ENCODE assay signal across 1 cellular context in genomic region chr6:159761873-159762680, GRCh38.
TF ChIP-seq lines count a peak whose summit lies in the region.

ACAT2 (plus strand) TSS chr6:159762045; CDS start chr6:159762088, 43 bp downstream.

TF ChIP-seq in HepG2, 621 proteins besides CTCF, POLR2A, EP300 and RAD21 (continued from another document and continues in another):
- 0 out of 2 replicates have a peak, but pooled peaks have one; percentile 14 for TF ChIP-seq ZBTB46 (CRISPR knock-in tag; IDR thresholded peaks at IDR 0.05; ENCODE audit: borderline replicate concordance)
- 0 out of 2 replicates have a peak, but pooled peaks have one; percentile 84 for TF ChIP-seq NAIF1 (CRISPR knock-in tag; IDR thresholded peaks at IDR 0.05; ENCODE audit: borderline replicate concordance)
- peak; percentile 75 for TF ChIP-seq UBTF (CRISPR knock-in tag; IDR thresholded peaks at IDR 0.05)
- peak; percentile 91 for TF ChIP-seq ZNF747 (CRISPR knock-in tag; IDR thresholded peaks at IDR 0.05; ENCODE audit: borderline replicate concordance)
- peak; percentile 99 for TF ChIP-seq KLF11 (CRISPR knock-in tag; IDR thresholded peaks at IDR 0.05)
- TF ChIP-seq DBP (CRISPR knock-in tag; IDR thresholded peaks at IDR 0.05; ENCODE audit: not compliant biosample characterization): peak; percentile 89
- TF ChIP-seq ZNF569 (CRISPR knock-in tag; IDR thresholded peaks at IDR 0.05; ENCODE audit: borderline replicate concordance): no peak
- TF ChIP-seq CREB3 (CRISPR knock-in tag; IDR thresholded peaks at IDR 0.05): peak; percentile 76; the same call in 1 of the 2 replicates
- no peak; the same call in 1 of the 2 replicates for TF ChIP-seq JUN (CRISPR knock-in tag; IDR thresholded peaks at IDR 0.05)
- peak; percentile 95; the same call in 1 of the 2 replicates for TF ChIP-seq GPN1 (CRISPR knock-in tag; IDR thresholded peaks at IDR 0.05; ENCODE audit: borderline replicate concordance)
- TF ChIP-seq ZNF318 (CRISPR knock-in tag; IDR thresholded peaks at IDR 0.05): 0 out of 2 replicates have a peak, but pooled peaks have one; percentile 78
- peak; percentile 29; the same call in 1 of the 2 replicates for TF ChIP-seq FOSL1 (CRISPR knock-in tag; IDR thresholded peaks at IDR 0.05; ENCODE audit: borderline replicate concordance)
- TF ChIP-seq MED8 (CRISPR knock-in tag; IDR thresholded peaks at IDR 0.05; ENCODE audit: insufficient replicate concordance): no peak
- peak; percentile 96; the same call in 1 of the 2 replicates for TF ChIP-seq PLSCR1 (CRISPR knock-in tag; IDR thresholded peaks at IDR 0.05; ENCODE audit: borderline replicate concordance)
- peak; percentile 89 for TF ChIP-seq DRAP1 (CRISPR knock-in tag; IDR thresholded peaks at IDR 0.05)
- TF ChIP-seq NRL (CRISPR knock-in tag; IDR thresholded peaks at IDR 0.05; ENCODE audit: borderline replicate concordance): peak; percentile 72; the same call in 1 of the 2 replicates
- TF ChIP-seq ZNF782 (CRISPR knock-in tag; IDR thresholded peaks at IDR 0.05; ENCODE audit: borderline replicate concordance): peak; percentile 51; the same call in 1 of the 2 replicates
- no peak for TF ChIP-seq NR2F6 (IDR thresholded peaks at IDR 0.05)
- TF ChIP-seq NR2F6 (CRISPR knock-in tag; IDR thresholded peaks at IDR 0.05): no peak
- TF ChIP-seq HNRNPLL (IDR thresholded peaks at IDR 0.05; ENCODE audit: low read depth, low read length, poor library complexity, severe bottlenecking): peak; percentile 98
- TF ChIP-seq PRDM15 (CRISPR knock-in tag; IDR thresholded peaks at IDR 0.05): peak; percentile 57; the same call in 1 of the 2 replicates
- peak; percentile 66 for TF ChIP-seq ELF3 (CRISPR knock-in tag; IDR thresholded peaks at IDR 0.05)
- peak; percentile 41; the same call in 1 of the 2 replicates for TF ChIP-seq IRF1 (CRISPR knock-in tag; IDR thresholded peaks at IDR 0.05; ENCODE audit: low read depth)
- no peak for TF ChIP-seq ZSCAN29 (CRISPR knock-in tag; conservative IDR thresholded peaks at IDR 0.05)
- peak; percentile 98 for TF ChIP-seq DMAP1 (CRISPR knock-in tag; IDR thresholded peaks at IDR 0.05)
- TF ChIP-seq MXD1 (CRISPR knock-in tag; IDR thresholded peaks at IDR 0.05): peak; percentile 95
- TF ChIP-seq PPARG (CRISPR knock-in tag; conservative IDR thresholded peaks at IDR 0.05): 0 out of 2 replicates have a peak, but pooled peaks have one; percentile 12
- TF ChIP-seq ZNF547 (CRISPR knock-in tag; IDR thresholded peaks at IDR 0.05): peak; percentile 82
- TF ChIP-seq PCBP1 (IDR thresholded peaks at IDR 0.05; ENCODE audit: borderline replicate concordance, low read depth, low read length): peak; percentile 27; the same call in 1 of the 2 replicates
- TF ChIP-seq MEIS2 (CRISPR knock-in tag; IDR thresholded peaks at IDR 0.05): no peak
- no peak for TF ChIP-seq GATA4 (IDR thresholded peaks at IDR 0.05; ENCODE audit: borderline replicate concordance, low read depth)
- TF ChIP-seq ZKSCAN8 (CRISPR knock-in tag; IDR thresholded peaks at IDR 0.05; ENCODE audit: borderline replicate concordance): peak; percentile 71; the same call in 1 of the 2 replicates
- peak; percentile 99 for TF ChIP-seq NFYC (CRISPR knock-in tag; IDR thresholded peaks at IDR 0.05)
- peak; percentile 78 for TF ChIP-seq KAT8 (CRISPR knock-in tag; IDR thresholded peaks at IDR 0.05)
- peak; percentile 16; the same call in 1 of the 2 replicates for TF ChIP-seq ZSCAN22 (CRISPR knock-in tag; IDR thresholded peaks at IDR 0.05)
- peak; percentile 57; the same call in 1 of the 2 replicates for TF ChIP-seq RARG (CRISPR knock-in tag; IDR thresholded peaks at IDR 0.05; ENCODE audit: low read depth)
- TF ChIP-seq ZSCAN20 (CRISPR knock-in tag; IDR thresholded peaks at IDR 0.05; ENCODE audit: borderline replicate concordance): peak; percentile 91; the same call in 1 of the 2 replicates
